10 cellular contexts compared by ENCODE assay signal in the genomic region with DNA sequence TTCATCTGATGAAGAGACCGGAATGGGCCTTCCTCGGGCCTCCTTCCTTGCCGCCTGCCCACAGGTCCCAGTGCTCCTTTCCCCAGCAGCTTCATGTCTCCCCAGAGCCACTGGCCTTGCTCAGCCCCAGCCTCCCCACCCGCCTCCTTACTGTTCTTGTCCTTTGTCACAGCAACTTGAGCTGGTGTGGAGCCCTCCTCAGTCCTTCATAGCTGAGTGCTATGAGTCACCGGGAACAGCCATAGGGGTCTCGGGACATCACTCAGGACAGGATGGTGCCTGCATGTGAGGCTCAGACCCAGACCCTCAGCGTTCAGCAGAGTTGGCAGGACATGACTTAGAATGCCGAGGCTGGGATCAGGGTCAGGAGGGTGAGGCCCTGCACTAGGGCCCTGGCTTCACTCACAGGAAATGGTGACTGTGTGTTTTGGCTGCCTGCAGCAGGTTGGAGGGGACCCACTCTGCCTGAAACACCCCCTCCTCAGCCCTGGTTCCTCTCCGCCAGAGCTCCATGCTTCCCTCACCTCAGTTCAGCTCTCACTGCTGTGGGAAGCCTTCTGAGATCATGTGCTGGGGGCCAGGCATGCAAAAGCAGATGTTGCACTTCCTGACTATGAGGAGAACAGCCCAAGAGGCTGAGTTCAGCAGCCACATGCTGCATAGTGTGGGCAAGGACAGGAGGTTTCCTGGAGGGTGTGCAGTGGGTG. TPM values are rescaled to one million over a fixed set of nuclear protein-coding genes. Genes with fewer than 3 reads are reported as not detected.
DNase-seq lines count a peak whose midpoint lies in the region; ATAC-seq and TF ChIP-seq lines count a peak whose summit lies in the region.
"Had no signal": no experiment of that assay in that cellular context is flagged by ENCODE, and none has a peak within 500 bp of the region (broad histone marks: within the 10 kb centered on the region; RNA-seq: fewer than 3 reads in every experiment).

No MANE protein-coding gene starts in this region.

- no peaks in the 10 kb centered on the region for H4K20me1 ChIP-seq in Karpas-422 (ENCODE audit: insufficient read depth, low read depth, low read length)

- peak overlapping the region; percentile 12 for H3K4me2 ChIP-seq in Karpas-422 (ENCODE audit: low read depth, low read length, poor library complexity, severe bottlenecking)

- no peak for DNase-seq in activated naive CD8-positive, alpha-beta T cell treated with anti-CD3 and anti-CD28 coated beads for 36 hours
- DNase-seq in Karpas-422: peak; percentile 66
- DNase-seq in heart right ventricle: peak in 1 of 2 donors; percentile 29
- no peak for DNase-seq in tibial nerve (ENCODE audit: low spot score in 2 of 2)
- DNase-seq in retina: no peak
- no peak for DNase-seq in NCI-H446 (lab: John Stamatoyannopoulos, UW)
- DNase-seq in cerebellar nuclear complex (lab: John Stamatoyannopoulos, UW): no peak
- DNase-seq: RPMI8226 had no signal

- no peak overlapping the region for H3K4me3 Mint-ChIP-seq in activated naive CD8-positive, alpha-beta T cell
- H3K4me3 Mint-ChIP-seq in activated naive CD8-positive, alpha-beta T cell treated with anti-CD3 and anti-CD28 coated beads for 36 hours: no peak overlapping the region
- H3K4me3 Mint-ChIP-seq: brain had no signal

- no peaks in the 10 kb centered on the region for H3K79me2 ChIP-seq in Karpas-422 (ENCODE audit: low read length)

- peak overlapping the region; percentile 50 for H3K27ac ChIP-seq in Karpas-422 (ENCODE audit: low read length)
- peak overlapping the region in 9 of 10 donors; percentile 49 to 79 (median 64) for H3K27ac ChIP-seq in heart right ventricle
- peak overlapping the region in 3 of 4 donors; percentile 21 to 29 (median 26) for H3K27ac ChIP-seq in tibial nerve

- no peaks in the 10 kb centered on the region for H3K9me2 ChIP-seq in Karpas-422 (replicated peaks; ENCODE audit: insufficient read depth, low read length)

- H3K27ac Mint-ChIP-seq in activated naive CD8-positive, alpha-beta T cell: peak overlapping the region; percentile 34
- H3K27ac Mint-ChIP-seq in activated naive CD8-positive, alpha-beta T cell treated with anti-CD3 and anti-CD28 coated beads for 36 hours: no peak overlapping the region

- H3K4me1 ChIP-seq in Karpas-422 (ENCODE audit: low read length) (peaks cover 13% of the 10 kb centered on the region), heart right ventricle (peaks cover 17 to 64% (median 54%) of the 10 kb centered on the region in 9 donors), tibial nerve (peaks cover 0 to 32% (median 9%) of the 10 kb centered on the region in 4 donors)

- no peak overlapping the region; the same call in 1 of the 2 replicates for H2AFZ ChIP-seq in Karpas-422 (ENCODE audit: low read length)

- H3K4me1 Mint-ChIP-seq in activated naive CD8-positive, alpha-beta T cell (ENCODE audit: low read depth): peaks cover 6% of the 10 kb centered on the region
- H3K4me1 Mint-ChIP-seq in activated naive CD8-positive, alpha-beta T cell treated with anti-CD3 and anti-CD28 coated beads for 36 hours: no peaks in the 10 kb centered on the region

- H3K36me3 Mint-ChIP-seq in activated naive CD8-positive, alpha-beta T cell: peaks cover 13% of the 10 kb centered on the region
- H3K36me3 Mint-ChIP-seq in activated naive CD8-positive, alpha-beta T cell treated with anti-CD3 and anti-CD28 coated beads for 36 hours: peaks cover 13% of the 10 kb centered on the region

- H3K9me3 Mint-ChIP-seq in activated naive CD8-positive, alpha-beta T cell (ENCODE audit: low read depth): no peaks in the 10 kb centered on the region
- no peaks in the 10 kb centered on the region for H3K9me3 Mint-ChIP-seq in activated naive CD8-positive, alpha-beta T cell treated with anti-CD3 and anti-CD28 coated beads for 36 hours
- H3K9me3 Mint-ChIP-seq: brain had no signal

- TF ChIP-seq POLR2A in tibial nerve (IDR thresholded peaks at IDR 0.05): no peak

- no peak for TF ChIP-seq CTCF in heart right ventricle (IDR thresholded peaks at IDR 0.05)
- TF ChIP-seq CTCF in tibial nerve (IDR thresholded peaks at IDR 0.05): no peak

- H3K9ac ChIP-seq in Karpas-422 (ENCODE audit: low read length): peak overlapping the region; percentile 62

- H3K27me3 ChIP-seq in Karpas-422 (ENCODE audit: low read length): no peaks in the 10 kb centered on the region
- no peaks in the 10 kb centered on the region for H3K27me3 ChIP-seq in heart right ventricle
- H3K27me3 ChIP-seq in tibial nerve: no peaks in the 10 kb centered on the region

- H3K9me3 ChIP-seq in Karpas-422 (ENCODE audit: low read length) (no peaks in the 10 kb centered on the region), heart right ventricle (no peaks in the 10 kb centered on the region), tibial nerve (no peaks in the 10 kb centered on the region)

- H3K27me3 Mint-ChIP-seq in activated naive CD8-positive, alpha-beta T cell: no peaks in the 10 kb centered on the region
- H3K27me3 Mint-ChIP-seq in activated naive CD8-positive, alpha-beta T cell treated with anti-CD3 and anti-CD28 coated beads for 36 hours: no peaks in the 10 kb centered on the region
- H3K27me3 Mint-ChIP-seq: brain had no signal

- ATAC-seq in heart right ventricle: peak; percentile 41 to 66 (median 62)

- intact Hi-C loops in heart right ventricle (cut with DNase I): loop anchor here in 8 of 10 donors (2.0 to 10.0 kb wide), 13 partner anchors 70 to 440 kb away; partner anchors contain the start of genes CCNY (in 4 of the 8) and CREM (in 1 of the 8)

- no peaks in the 10 kb centered on the region for H3K36me3 ChIP-seq in Karpas-422 (ENCODE audit: insufficient read depth, low read length)
- peaks cover 0 to 55% (median 19%) of the 10 kb centered on the region in 9 donors for H3K36me3 ChIP-seq in heart right ventricle
- peaks cover 0 to 62% (median 11%) of the 10 kb centered on the region in 3 donors for H3K36me3 ChIP-seq in tibial nerve

- 50 to 52% methylated on average over 9 of the region's 9 CpGs for WGBS in heart right ventricle, 2 donors
- 54 to 59% methylated on average over 9 of the region's 9 CpGs for WGBS in tibial nerve, 2 donors

- TF ChIP-seq EP300 in tibial nerve (IDR thresholded peaks at IDR 0.05): no peak

- H3K4me3 ChIP-seq in Karpas-422 (ENCODE audit: low read length) (no peak overlapping the region), heart right ventricle (no peak overlapping the region), tibial nerve (no peak overlapping the region)

RNA-seq across cellular contexts. Expression of gene GJD4, which starts 40.7 kb away (rescaled TPM):
- not detected for total RNA-seq in activated naive CD8-positive, alpha-beta T cell treated with anti-CD3 and anti-CD28 coated beads for 36 hours
- total RNA-seq in Karpas-422 (2014; rRNA removed; shearing (Covaris generic); ENCODE audit: low replicate concordance): not detected in 2 replicates
- not detected for total RNA-seq in heart right ventricle
- under 1 TPM in 1 of 2 donors, not detected in 1; 0.03 TPM for polyA plus RNA-seq in heart right ventricle
- total RNA-seq in tibial nerve: under 1 TPM in 1 of 4 donors, not detected in 3; 0.20 TPM
